In genomic region chr15:50765202-50765967, GRCh38 we compare ENCODE assay signal across 8 cellular contexts. TPM values are rescaled to one million over a fixed set of nuclear protein-coding genes. Genes with fewer than 3 reads are reported as not detected.
DNase-seq lines count a peak whose midpoint lies in the region; ATAC-seq and TF ChIP-seq lines count a peak whose summit lies in the region.

Gene SPPL2A, minus strand, starts transcription at chr15:50765706. Its CDS starts 173 bp downstream, at chr15:50765533.

- H3K27me3 ChIP-seq in cardiac muscle cell (no peaks in the 10 kb centered on the region), trophoblast cell (ENCODE audit: insufficient read depth, low read length) (no peaks in the 10 kb centered on the region), tibial nerve (no peaks in the 10 kb centered on the region)

- peak within 1 kb of the TSS; percentile 85 for H3K4me3 ChIP-seq in GM12864 (ENCODE audit: low read depth, low read length)
- peak within 1 kb of the TSS; percentile 79 for H3K4me3 ChIP-seq in cardiac muscle cell
- H3K4me3 ChIP-seq in trophoblast cell (ENCODE audit: low read depth, low read length), result peak within 1 kb of the TSS; percentile 97
- H3K4me3 ChIP-seq in tibial nerve, result peak within 1 kb of the TSS; percentile 68 to 97 (median 93)

- peak within 1 kb of the TSS; percentile 76 for H2AK5ac ChIP-seq in trophoblast cell (ENCODE audit: low read length)

- WGBS in trophoblast cell (ENCODE audit: extremely low coverage, insufficient coverage, insufficient read length), result 100% methylated on average over 1 of the region's 77 CpGs
- 0% methylated on average over 20 to 39 of the region's 77 CpGs for WGBS in tibial nerve, 2 donors

- H3K9ac ChIP-seq in trophoblast cell (ENCODE audit: low read length), result peak within 1 kb of the TSS; percentile 84

- peak within 1 kb of the TSS; percentile 89 for H3K14ac ChIP-seq in trophoblast cell (ENCODE audit: low read length)

- H3K79me2 ChIP-seq in trophoblast cell (ENCODE audit: control insufficient read depth, insufficient read depth, low read length, poor library complexity), result peaks cover 7% of the 10 kb centered on the region

- peak within 1 kb of the TSS; percentile 71 for H3K4me2 ChIP-seq in trophoblast cell (ENCODE audit: low read length)

- H4K12ac ChIP-seq in trophoblast cell (ENCODE audit: low read depth, low read length), result peak within 1 kb of the TSS; percentile 89

- H3K27ac ChIP-seq in cardiac muscle cell (peak within 1 kb of the TSS; percentile 88), trophoblast cell (ENCODE audit: low read depth, low read length) (peak within 1 kb of the TSS; percentile 96), tibial nerve (peak within 1 kb of the TSS; percentile 93 to 98 (median 98))

- peak within 1 kb of the TSS; percentile 96 for H4K8ac ChIP-seq in trophoblast cell (ENCODE audit: low read depth, low read length)

- TF ChIP-seq EP300 in tibial nerve (IDR thresholded peaks at IDR 0.05), result peak in 1 of 2 donors; percentile 77

- peak; percentile 94 for ATAC-seq in HG02642 (IDR thresholded peaks at IDR 0.05; ENCODE audit: poor library complexity, unreplicated experiment)

- peak within 1 kb of the TSS; percentile 80 for H3K4ac ChIP-seq in trophoblast cell (ENCODE audit: low read depth, low read length)

- peaks cover 9% of the 10 kb centered on the region for H3K4me1 ChIP-seq in cardiac muscle cell (ENCODE audit: low read depth)
- H3K4me1 ChIP-seq in trophoblast cell (ENCODE audit: control insufficient read depth in 1 of 2, insufficient read depth in 2 of 2, low read length in 2 of 2), result no peaks in the 10 kb centered on the region
- peaks cover 0 to 31% (median 9%) of the 10 kb centered on the region in 4 donors for H3K4me1 ChIP-seq in tibial nerve

- TF ChIP-seq CTCF in GM12864 (IDR thresholded peaks at IDR 0.05; ENCODE audit: low read depth, low read length, missing control alignments) (no peak), cardiac muscle cell (IDR thresholded peaks at IDR 0.05; ENCODE audit: low read depth, low read length) (no peak), tibial nerve (IDR thresholded peaks at IDR 0.05) (peak in 1 of 5 experiments; percentile 32)

- DNase-seq in GM12864 (ENCODE audit: low read depth) (peak; percentile 31), NCI-H1105 treated with DMSO at 0.1 percent for 48 hours (lab: John Stamatoyannopoulos, UW) (peak; percentile 42), SW 1271 (lab: John Stamatoyannopoulos, UW) (peak; percentile 61 to 82), cardiac muscle cell (ENCODE audit: low read depth in 1 of 2, low spot score in 1 of 2) (peak; percentile 85 to 96), trophoblast cell (peak; percentile 78 to 79), tibial nerve (ENCODE audit: low spot score in 2 of 2) (peak; percentile 48 to 63)
- peak; percentile 83 for DNase-seq in activated naive CD8-positive, alpha-beta T cell treated with anti-CD3 and anti-CD28 coated beads, Interleukin-2, amount 50 U/mL, for 16 hours (ENCODE audit: low read depth, low spot score)

- TF ChIP-seq POLR2A in tibial nerve (IDR thresholded peaks at IDR 0.05), result peak; percentile 80 to 81

- peak within 1 kb of the TSS; percentile 59 for H2BK12ac ChIP-seq in trophoblast cell (ENCODE audit: low read length)

- no peak within 1 kb of the TSS for H3K23ac ChIP-seq in trophoblast cell (ENCODE audit: low read length)

- no peaks in the 10 kb centered on the region for H3K9me3 ChIP-seq in cardiac muscle cell (ENCODE audit: low read depth)
- H3K9me3 ChIP-seq in trophoblast cell (ENCODE audit: insufficient read depth, low read depth, low read length), result no peaks in the 10 kb centered on the region
- no peaks in the 10 kb centered on the region for H3K9me3 ChIP-seq in tibial nerve

- H3K79me1 ChIP-seq in trophoblast cell (ENCODE audit: low read length), result peaks cover 10% of the 10 kb centered on the region

- H3K36me3 ChIP-seq in cardiac muscle cell (no peaks in the 10 kb centered on the region), trophoblast cell (ENCODE audit: control insufficient read depth in 1 of 2, insufficient read depth in 2 of 2, low read length in 2 of 2) (no peaks in the 10 kb centered on the region), tibial nerve (no peaks in the 10 kb centered on the region)

- peak within 1 kb of the TSS; percentile 100 for H3K18ac ChIP-seq in trophoblast cell (ENCODE audit: low read length)

- peak within 1 kb of the TSS; percentile 87 for H2AFZ ChIP-seq in trophoblast cell (ENCODE audit: insufficient read depth, low read length, poor library complexity)

- peak within 1 kb of the TSS; percentile 99 for H4K91ac ChIP-seq in trophoblast cell (ENCODE audit: low read depth, low read length)

- H2BK5ac ChIP-seq in trophoblast cell (ENCODE audit: low read depth, low read length, poor library complexity), result peak within 1 kb of the TSS; percentile 98

- H2BK120ac ChIP-seq in trophoblast cell (ENCODE audit: insufficient read depth, low read length, poor library complexity), result peak within 1 kb of the TSS; percentile 99

RNA-seq across cellular contexts. Expression of gene SPPL2A, which starts in this region (rescaled TPM):
- total RNA-seq in cardiac muscle cell (122 and 198 TPM in 2 replicates), tibial nerve (100 to 1,000 TPM in 3 of 4 donors, 10 to 100 TPM in 1; 97.8 to 576 (median 301) TPM)
- 32.5 and 37.3 TPM in 2 replicates for polyA plus RNA-seq in cardiac muscle cell
- polyA plus RNA-seq in trophoblast cell (2013), result 56.0 and 59.8 TPM in 2 replicates

Comparison
In these comparisons a context has a peak if more than half of its experiments do, and no peak if none do; other contexts are left out.
1. Peak in every context shown above with its lines: DNase-seq, ATAC-seq, H3K4me3 ChIP-seq and H3K27ac ChIP-seq.
2. DNase-seq: peak in every context shown above with its lines; median percentile 90 in cardiac muscle cell; 83 in activated naive CD8-positive, alpha-beta T cell treated with anti-CD3 and anti-CD28 coated beads, Interleukin-2, amount 50 U/mL, for 16 hours; 78 in trophoblast cell; 72 in SW 1271; 56 in tibial nerve; 42 in NCI-H1105 treated with DMSO at 0.1 percent for 48 hours; 31 in GM12864.